22 cellular contexts compared by ENCODE assay signal in genomic region chr5:59678959-59679358, GRCh38.
DNase-seq lines count a peak whose midpoint lies in the region; ATAC-seq, FAIRE-seq and TF ChIP-seq lines count a peak whose summit lies in the region.
"Had no signal": no experiment of that assay in that cellular context is flagged by ENCODE, and none has a peak within 500 bp of the region (broad histone marks: within the 10 kb centered on the region; RNA-seq: fewer than 3 reads in every experiment).

No MANE protein-coding gene starts in this region.

- DNase-seq in A549 (ENCODE audit: low read depth in 1 of 2, low spot score in 1 of 2) (no peak), memory B cell (ENCODE audit: low spot score in 2 of 2) (no peak), small intestine (peak; percentile 32), NCI-H1092 (lab: John Stamatoyannopoulos, UW) (no peak), AG08396 (ENCODE audit: low spot score) (no peak)
- DNase-seq: BE2C; C1 segment of cervical spinal cord; CD4-positive, CD25-positive, alpha-beta regulatory T cell; CD8-positive, alpha-beta memory T cell; COR-L47; DMS 273 treated with DMSO at 0.1 percent for 48 hours; DMS53; DND-41; EL; GM23248; KG1 had no signal

- TF ChIP-seq RAD21 in A549 (conservative IDR thresholded peaks at IDR 0.05 in 1 of 2, IDR thresholded peaks at IDR 0.05 in 1 of 2): no peak

- H3K27me3 Mint-ChIP-seq in memory B cell: no peaks in the 10 kb centered on the region
- H3K27me3 Mint-ChIP-seq: CD4-positive, CD25-positive, alpha-beta regulatory T cell had no signal

- H3K27ac ChIP-seq in A549 (no peak overlapping the region), VCaP (peak overlapping the region; percentile 0; the same call in 1 of the 2 replicates), small intestine (ENCODE audit: low read depth in 1 of 2, low read length in 1 of 2) (no peak overlapping the region)
- H3K27ac ChIP-seq: 22Rv1, GM23248 had no signal

- no peaks in the 10 kb centered on the region for H3K27me3 ChIP-seq in small intestine (ENCODE audit: control insufficient read depth in 2 of 2, insufficient read depth in 2 of 2, low read length in 2 of 2)
- H3K27me3 ChIP-seq: BE2C had no signal

- CTCF ChIA-PET in A549 (lab: Yijun Ruan, JAX): no interaction called here

- H3K4me3 Mint-ChIP-seq in memory B cell: no peak overlapping the region
- H3K4me3 Mint-ChIP-seq: CD4-positive, CD25-positive, alpha-beta regulatory T cell; CD8-positive, alpha-beta memory T cell had no signal

- no peak for TF ChIP-seq POLR2A in A549 (IDR thresholded peaks at IDR 0.05; ENCODE audit: low read length)

- no peaks in the 10 kb centered on the region for H3K36me3 Mint-ChIP-seq in memory B cell
- H3K36me3 Mint-ChIP-seq: CD4-positive, CD25-positive, alpha-beta regulatory T cell; CD8-positive, alpha-beta memory T cell had no signal

- no peak for ATAC-seq in A549
- ATAC-seq in memory B cell (ENCODE audit: low read depth): no peak
- ATAC-seq in GM18517 (IDR thresholded peaks at IDR 0.05; ENCODE audit: unreplicated experiment): no peak
- ATAC-seq: HepG2 had no signal

- H3K4me1 Mint-ChIP-seq in memory B cell: no peaks in the 10 kb centered on the region
- H3K4me1 Mint-ChIP-seq: CD4-positive, CD25-positive, alpha-beta regulatory T cell; CD8-positive, alpha-beta memory T cell had no signal

- POLR2A ChIA-PET in A549 (lab: Yijun Ruan, JAX): no interaction called here

- H3K9me3 ChIP-seq in A549 (no peaks in the 10 kb centered on the region), small intestine (ENCODE audit: control insufficient read depth, low read depth) (no peaks in the 10 kb centered on the region)
- H3K9me3 ChIP-seq: BE2C, HAP-1 had no signal

- peak; percentile 93 for FAIRE-seq in A549 (lab: Jason Lieb, UNC)
- peak; percentile 71 for FAIRE-seq in small intestine (lab: Jason Lieb, UNC)
- FAIRE-seq: GM12891, HepG2 had no signal

- H3K4me1 ChIP-seq in A549 (peaks cover 6% of the 10 kb centered on the region; the same call in 1 of the 3 replicates), small intestine (ENCODE audit: control insufficient read depth in 2 of 2, insufficient read depth in 1 of 2, low read depth in 1 of 2, low read length in 1 of 2) (no peaks in the 10 kb centered on the region)
- H3K4me1 ChIP-seq: BE2C, HAP-1 had no signal

- TF ChIP-seq CTCF in A549 (IDR thresholded peaks at IDR 0.05) (no peak), VCaP (conservative IDR thresholded peaks at IDR 0.05) (no peak)

- no peak overlapping the region for H3K4me2 ChIP-seq in A549

- H3K4me3 ChIP-seq in A549: no peak overlapping the region
- no peak overlapping the region for H3K4me3 ChIP-seq in small intestine (ENCODE audit: low read depth in 1 of 2, low read length in 2 of 2)
- H3K4me3 ChIP-seq: GM23248, HAP-1 had no signal

- WGBS in A549 (ENCODE audit: missing lambda C conversion rate): 70% methylated on average over 2 of the region's 2 CpGs
- 11 to 37% (median 27%) methylated on average over 2 of the region's 2 CpGs for WGBS in small intestine, 3 donors

- H3K27ac Mint-ChIP-seq in memory B cell: peak overlapping the region; percentile 43
- H3K27ac Mint-ChIP-seq: CD4-positive, CD25-positive, alpha-beta regulatory T cell; CD8-positive, alpha-beta memory T cell had no signal

- H3K9me3 Mint-ChIP-seq in memory B cell: no peaks in the 10 kb centered on the region

- no peaks in the 10 kb centered on the region for H3K36me3 ChIP-seq in small intestine (ENCODE audit: control insufficient read depth in 2 of 2, insufficient read depth in 2 of 2, low read length in 2 of 2)
- H3K36me3 ChIP-seq: BE2C, HAP-1 had no signal

- TF ChIP-seq EP300 in A549 (IDR thresholded peaks at IDR 0.05): no peak

TF ChIP-seq in A549, 52 proteins besides CTCF, POLR2A, EP300 and RAD21:
- TF ChIP-seq FOXS1 (CRISPR knock-in tag; IDR thresholded peaks at IDR 0.05) (no peak), HOXB13 (CRISPR knock-in tag; IDR thresholded peaks at IDR 0.05; ENCODE audit: low read depth) (no peak), MAZ (IDR thresholded peaks at IDR 0.05; ENCODE audit: borderline replicate concordance, low read depth, low read length) (no peak), ESRRA (IDR thresholded peaks at IDR 0.05; ENCODE audit: borderline replicate concordance, low read length) (no peak), GATA3 (IDR thresholded peaks at IDR 0.05; ENCODE audit: borderline replicate concordance) (no peak), RFX5 (IDR thresholded peaks at IDR 0.05) (no peak), MAFK (IDR thresholded peaks at IDR 0.05; ENCODE audit: partially characterized antibody) (no peak), HDAC2 (IDR thresholded peaks at IDR 0.05) (no peak), ZFP36 (IDR thresholded peaks at IDR 0.05; ENCODE audit: borderline replicate concordance, partially characterized antibody) (no peak), CHD2 (IDR thresholded peaks at IDR 0.05; ENCODE audit: low read length, partially characterized antibody) (no peak), PBX3 (IDR thresholded peaks at IDR 0.05) (no peak), FOSL2 (IDR thresholded peaks at IDR 0.05) (no peak), FOSL2 (CRISPR knock-in tag; IDR thresholded peaks at IDR 0.05) (no peak), ELK1 (IDR thresholded peaks at IDR 0.05; ENCODE audit: low read depth, low read length) (no peak)
- TF ChIP-seq, protein P1, sequence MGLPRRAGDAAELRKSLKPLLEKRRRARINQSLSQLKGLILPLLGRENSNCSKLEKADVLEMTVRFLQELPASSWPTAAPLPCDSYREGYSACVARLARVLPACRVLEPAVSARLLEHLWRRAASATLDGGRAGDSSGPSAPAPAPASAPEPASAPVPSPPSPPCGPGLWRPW (IDR thresholded peaks at IDR 0.05): no peak
- TF ChIP-seq, protein P2, sequence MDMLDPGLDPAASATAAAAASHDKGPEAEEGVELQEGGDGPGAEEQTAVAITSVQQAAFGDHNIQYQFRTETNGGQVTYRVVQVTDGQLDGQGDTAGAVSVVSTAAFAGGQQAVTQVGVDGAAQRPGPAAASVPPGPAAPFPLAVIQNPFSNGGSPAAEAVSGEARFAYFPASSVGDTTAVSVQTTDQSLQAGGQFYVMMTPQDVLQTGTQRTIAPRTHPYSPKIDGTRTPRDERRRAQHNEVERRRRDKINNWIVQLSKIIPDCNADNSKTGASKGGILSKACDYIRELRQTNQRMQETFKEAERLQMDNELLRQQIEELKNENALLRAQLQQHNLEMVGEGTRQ (IDR thresholded peaks at IDR 0.05): no peak
